Comparison of ENCODE assay signal across 1 cellular context in genomic region chr2:170715062-170715931, GRCh38.
TF ChIP-seq lines count a peak whose summit lies in the region.

TSS of gene SP5 (plus strand) at chr2:170715337. CDS start at chr2:170715513, 176 bp downstream.

TF ChIP-seq in HepG2, 621 proteins besides CTCF, POLR2A, EP300 and RAD21 (continued from another document and continues in another):
- TF ChIP-seq, protein P1, sequence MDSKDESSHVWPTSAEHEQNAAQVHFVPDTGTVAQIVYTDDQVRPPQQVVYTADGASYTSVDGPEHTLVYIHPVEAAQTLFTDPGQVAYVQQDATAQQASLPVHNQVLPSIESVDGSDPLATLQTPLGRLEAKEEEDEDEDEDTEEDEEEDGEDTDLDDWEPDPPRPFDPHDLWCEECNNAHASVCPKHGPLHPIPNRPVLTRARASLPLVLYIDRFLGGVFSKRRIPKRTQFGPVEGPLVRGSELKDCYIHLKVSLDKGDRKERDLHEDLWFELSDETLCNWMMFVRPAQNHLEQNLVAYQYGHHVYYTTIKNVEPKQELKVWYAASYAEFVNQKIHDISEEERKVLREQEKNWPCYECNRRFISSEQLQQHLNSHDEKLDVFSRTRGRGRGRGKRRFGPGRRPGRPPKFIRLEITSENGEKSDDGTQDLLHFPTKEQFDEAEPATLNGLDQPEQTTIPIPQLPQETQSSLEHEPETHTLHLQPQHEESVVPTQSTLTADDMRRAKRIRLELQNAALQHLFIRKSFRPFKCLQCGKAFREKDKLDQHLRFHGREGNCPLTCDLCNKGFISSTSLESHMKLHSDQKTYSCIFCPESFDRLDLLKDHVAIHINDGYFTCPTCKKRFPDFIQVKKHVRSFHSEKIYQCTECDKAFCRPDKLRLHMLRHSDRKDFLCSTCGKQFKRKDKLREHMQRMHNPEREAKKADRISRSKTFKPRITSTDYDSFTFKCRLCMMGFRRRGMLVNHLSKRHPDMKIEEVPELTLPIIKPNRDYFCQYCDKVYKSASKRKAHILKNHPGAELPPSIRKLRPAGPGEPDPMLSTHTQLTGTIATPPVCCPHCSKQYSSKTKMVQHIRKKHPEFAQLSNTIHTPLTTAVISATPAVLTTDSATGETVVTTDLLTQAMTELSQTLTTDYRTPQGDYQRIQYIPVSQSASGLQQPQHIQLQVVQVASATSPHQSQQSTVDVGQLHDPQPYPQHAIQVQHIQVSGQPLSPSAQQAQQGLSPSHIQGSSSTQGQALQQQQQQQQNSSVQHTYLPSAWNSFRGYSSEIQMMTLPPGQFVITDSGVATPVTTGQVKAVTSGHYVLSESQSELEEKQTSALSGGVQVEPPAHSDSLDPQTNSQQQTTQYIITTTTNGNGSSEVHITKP (CRISPR knock-in tag; IDR thresholded peaks at IDR 0.05; ENCODE audit: low read depth): no peak
- 0 out of 2 replicates have a peak, but pooled peaks have one; percentile 1 for TF ChIP-seq ZNF136 (CRISPR knock-in tag; IDR thresholded peaks at IDR 0.05; ENCODE audit: low read depth)
- peak; percentile 94 for TF ChIP-seq TAF1 (CRISPR knock-in tag; IDR thresholded peaks at IDR 0.05)
- TF ChIP-seq ZNF207 (IDR thresholded peaks at IDR 0.05; ENCODE audit: borderline replicate concordance): no peak
- 0 out of 2 replicates have a peak, but pooled peaks have one; percentile 16 for TF ChIP-seq ZNF362 (CRISPR knock-in tag; IDR thresholded peaks at IDR 0.05; ENCODE audit: borderline replicate concordance)
- no peak; the same call in none of the 2 replicates for TF ChIP-seq DMAP1 (CRISPR knock-in tag; IDR thresholded peaks at IDR 0.05)
- TF ChIP-seq CSRNP2 (CRISPR knock-in tag; conservative IDR thresholded peaks at IDR 0.05; ENCODE audit: low read depth): 0 out of 2 replicates have a peak, but pooled peaks have one; percentile 43
- TF ChIP-seq ZNF841 (CRISPR knock-in tag; IDR thresholded peaks at IDR 0.05; ENCODE audit: borderline replicate concordance): no peak
- peak; percentile 40; the same call in 1 of the 2 replicates for TF ChIP-seq STAT5B (CRISPR knock-in tag; IDR thresholded peaks at IDR 0.05)
- no peak; the same call in 1 of the 2 replicates for TF ChIP-seq MIER3 (CRISPR knock-in tag; IDR thresholded peaks at IDR 0.05; ENCODE audit: borderline replicate concordance)
- TF ChIP-seq, protein P2, sequence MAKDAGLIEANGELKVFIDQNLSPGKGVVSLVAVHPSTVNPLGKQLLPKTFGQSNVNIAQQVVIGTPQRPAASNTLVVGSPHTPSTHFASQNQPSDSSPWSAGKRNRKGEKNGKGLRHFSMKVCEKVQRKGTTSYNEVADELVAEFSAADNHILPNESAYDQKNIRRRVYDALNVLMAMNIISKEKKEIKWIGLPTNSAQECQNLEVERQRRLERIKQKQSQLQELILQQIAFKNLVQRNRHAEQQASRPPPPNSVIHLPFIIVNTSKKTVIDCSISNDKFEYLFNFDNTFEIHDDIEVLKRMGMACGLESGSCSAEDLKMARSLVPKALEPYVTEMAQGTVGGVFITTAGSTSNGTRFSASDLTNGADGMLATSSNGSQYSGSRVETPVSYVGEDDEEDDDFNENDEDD (CRISPR knock-in tag; IDR thresholded peaks at IDR 0.05; ENCODE audit: borderline replicate concordance): peak; percentile 80
- peak; percentile 98 for TF ChIP-seq ZNF704 (CRISPR knock-in tag; IDR thresholded peaks at IDR 0.05; ENCODE audit: borderline replicate concordance)
- TF ChIP-seq HNRNPH1 (optimal IDR thresholded peaks at IDR 0.05; ENCODE audit: low read depth, low read length): no peak
- TF ChIP-seq, protein P3, sequence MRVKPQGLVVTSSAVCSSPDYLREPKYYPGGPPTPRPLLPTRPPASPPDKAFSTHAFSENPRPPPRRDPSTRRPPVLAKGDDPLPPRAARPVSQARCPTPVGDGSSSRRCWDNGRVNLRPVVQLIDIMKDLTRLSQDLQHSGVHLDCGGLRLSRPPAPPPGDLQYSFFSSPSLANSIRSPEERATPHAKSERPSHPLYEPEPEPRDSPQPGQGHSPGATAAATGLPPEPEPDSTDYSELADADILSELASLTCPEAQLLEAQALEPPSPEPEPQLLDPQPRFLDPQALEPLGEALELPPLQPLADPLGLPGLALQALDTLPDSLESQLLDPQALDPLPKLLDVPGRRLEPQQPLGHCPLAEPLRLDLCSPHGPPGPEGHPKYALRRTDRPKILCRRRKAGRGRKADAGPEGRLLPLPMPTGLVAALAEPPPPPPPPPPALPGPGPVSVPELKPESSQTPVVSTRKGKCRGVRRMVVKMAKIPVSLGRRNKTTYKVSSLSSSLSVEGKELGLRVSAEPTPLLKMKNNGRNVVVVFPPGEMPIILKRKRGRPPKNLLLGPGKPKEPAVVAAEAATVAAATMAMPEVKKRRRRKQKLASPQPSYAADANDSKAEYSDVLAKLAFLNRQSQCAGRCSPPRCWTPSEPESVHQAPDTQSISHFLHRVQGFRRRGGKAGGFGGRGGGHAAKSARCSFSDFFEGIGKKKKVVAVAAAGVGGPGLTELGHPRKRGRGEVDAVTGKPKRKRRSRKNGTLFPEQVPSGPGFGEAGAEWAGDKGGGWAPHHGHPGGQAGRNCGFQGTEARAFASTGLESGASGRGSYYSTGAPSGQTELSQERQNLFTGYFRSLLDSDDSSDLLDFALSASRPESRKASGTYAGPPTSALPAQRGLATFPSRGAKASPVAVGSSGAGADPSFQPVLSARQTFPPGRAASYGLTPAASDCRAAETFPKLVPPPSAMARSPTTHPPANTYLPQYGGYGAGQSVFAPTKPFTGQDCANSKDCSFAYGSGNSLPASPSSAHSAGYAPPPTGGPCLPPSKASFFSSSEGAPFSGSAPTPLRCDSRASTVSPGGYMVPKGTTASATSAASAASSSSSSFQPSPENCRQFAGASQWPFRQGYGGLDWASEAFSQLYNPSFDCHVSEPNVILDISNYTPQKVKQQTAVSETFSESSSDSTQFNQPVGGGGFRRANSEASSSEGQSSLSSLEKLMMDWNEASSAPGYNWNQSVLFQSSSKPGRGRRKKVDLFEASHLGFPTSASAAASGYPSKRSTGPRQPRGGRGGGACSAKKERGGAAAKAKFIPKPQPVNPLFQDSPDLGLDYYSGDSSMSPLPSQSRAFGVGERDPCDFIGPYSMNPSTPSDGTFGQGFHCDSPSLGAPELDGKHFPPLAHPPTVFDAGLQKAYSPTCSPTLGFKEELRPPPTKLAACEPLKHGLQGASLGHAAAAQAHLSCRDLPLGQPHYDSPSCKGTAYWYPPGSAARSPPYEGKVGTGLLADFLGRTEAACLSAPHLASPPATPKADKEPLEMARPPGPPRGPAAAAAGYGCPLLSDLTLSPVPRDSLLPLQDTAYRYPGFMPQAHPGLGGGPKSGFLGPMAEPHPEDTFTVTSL (CRISPR knock-in tag; IDR thresholded peaks at IDR 0.05; ENCODE audit: borderline replicate concordance): peak; percentile 33
- no peak for TF ChIP-seq ZNF589 (CRISPR knock-in tag; conservative IDR thresholded peaks at IDR 0.05)
- TF ChIP-seq, protein P4, sequence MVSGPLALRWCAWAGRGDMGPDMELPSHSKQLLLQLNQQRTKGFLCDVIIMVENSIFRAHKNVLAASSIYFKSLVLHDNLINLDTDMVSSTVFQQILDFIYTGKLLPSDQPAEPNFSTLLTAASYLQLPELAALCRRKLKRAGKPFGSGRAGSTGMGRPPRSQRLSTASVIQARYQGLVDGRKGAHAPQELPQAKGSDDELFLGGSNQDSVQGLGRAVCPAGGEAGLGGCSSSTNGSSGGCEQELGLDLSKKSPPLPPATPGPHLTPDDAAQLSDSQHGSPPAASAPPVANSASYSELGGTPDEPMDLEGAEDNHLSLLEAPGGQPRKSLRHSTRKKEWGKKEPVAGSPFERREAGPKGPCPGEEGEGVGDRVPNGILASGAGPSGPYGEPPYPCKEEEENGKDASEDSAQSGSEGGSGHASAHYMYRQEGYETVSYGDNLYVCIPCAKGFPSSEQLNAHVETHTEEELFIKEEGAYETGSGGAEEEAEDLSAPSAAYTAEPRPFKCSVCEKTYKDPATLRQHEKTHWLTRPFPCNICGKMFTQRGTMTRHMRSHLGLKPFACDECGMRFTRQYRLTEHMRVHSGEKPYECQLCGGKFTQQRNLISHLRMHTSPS (CRISPR knock-in tag; IDR thresholded peaks at IDR 0.05; ENCODE audit: low read depth): no peak
- TF ChIP-seq ZBTB40 (IDR thresholded peaks at IDR 0.05): no peak
- TF ChIP-seq ZBTB40 (CRISPR knock-in tag; IDR thresholded peaks at IDR 0.05): peak; percentile 76
- TF ChIP-seq TFAP4 (IDR thresholded peaks at IDR 0.05; ENCODE audit: borderline replicate concordance, low read depth): peak; percentile 30; the same call in 1 of the 2 replicates
- no peak for TF ChIP-seq ZNF678 (CRISPR knock-in tag; IDR thresholded peaks at IDR 0.05)
- TF ChIP-seq ZNF773 (CRISPR knock-in tag; IDR thresholded peaks at IDR 0.05; ENCODE audit: borderline replicate concordance): peak; percentile 47; the same call in 1 of the 2 replicates
